ENCODE assay signal across 1 cellular context in the genomic region with DNA sequence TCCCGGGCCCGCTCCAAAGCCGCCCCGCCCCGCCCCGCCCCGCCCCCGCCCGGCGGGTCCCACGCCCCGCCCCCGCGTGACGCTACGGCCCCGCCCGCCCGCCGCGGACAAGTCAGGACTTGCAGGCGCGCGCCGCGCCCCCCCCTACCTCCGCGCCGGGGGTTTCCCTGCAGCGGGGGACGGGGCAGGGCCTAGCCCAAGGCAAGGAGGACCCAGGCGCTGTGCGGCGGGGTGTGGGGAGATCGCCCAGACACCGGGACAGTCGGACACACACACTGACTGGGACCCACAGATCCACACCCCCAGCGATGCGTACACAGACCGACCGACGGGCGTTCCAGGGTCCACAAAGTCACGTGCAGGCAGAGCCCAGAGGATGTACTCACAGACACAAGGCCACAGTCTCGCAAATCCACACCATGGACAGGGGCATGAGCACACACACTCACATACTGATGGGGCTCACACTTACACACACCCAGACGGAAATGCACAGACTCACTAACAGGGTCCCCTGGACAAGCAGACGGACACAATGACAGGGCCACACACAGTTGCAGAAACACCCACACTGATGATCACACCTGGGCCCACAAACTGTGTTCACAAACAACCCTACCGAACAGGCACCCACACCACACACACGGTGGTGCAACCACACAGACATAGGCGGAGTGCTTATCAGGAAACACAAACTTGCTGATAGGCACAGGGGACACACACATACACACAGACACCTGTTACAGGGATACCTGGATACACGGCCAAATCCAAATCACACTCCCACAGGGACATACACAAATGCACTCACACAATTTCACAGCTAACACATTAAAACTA.
A peak's percentile ranks its signal among the peaks of the same experiment; 100 is the strongest.
TF ChIP-seq lines count a peak whose summit lies in the region.

No MANE protein-coding gene starts in this region.

TF ChIP-seq in HepG2, 621 proteins besides CTCF, POLR2A, EP300 and RAD21 (continued from another document and continues in another):
- TF ChIP-seq, protein P1, sequence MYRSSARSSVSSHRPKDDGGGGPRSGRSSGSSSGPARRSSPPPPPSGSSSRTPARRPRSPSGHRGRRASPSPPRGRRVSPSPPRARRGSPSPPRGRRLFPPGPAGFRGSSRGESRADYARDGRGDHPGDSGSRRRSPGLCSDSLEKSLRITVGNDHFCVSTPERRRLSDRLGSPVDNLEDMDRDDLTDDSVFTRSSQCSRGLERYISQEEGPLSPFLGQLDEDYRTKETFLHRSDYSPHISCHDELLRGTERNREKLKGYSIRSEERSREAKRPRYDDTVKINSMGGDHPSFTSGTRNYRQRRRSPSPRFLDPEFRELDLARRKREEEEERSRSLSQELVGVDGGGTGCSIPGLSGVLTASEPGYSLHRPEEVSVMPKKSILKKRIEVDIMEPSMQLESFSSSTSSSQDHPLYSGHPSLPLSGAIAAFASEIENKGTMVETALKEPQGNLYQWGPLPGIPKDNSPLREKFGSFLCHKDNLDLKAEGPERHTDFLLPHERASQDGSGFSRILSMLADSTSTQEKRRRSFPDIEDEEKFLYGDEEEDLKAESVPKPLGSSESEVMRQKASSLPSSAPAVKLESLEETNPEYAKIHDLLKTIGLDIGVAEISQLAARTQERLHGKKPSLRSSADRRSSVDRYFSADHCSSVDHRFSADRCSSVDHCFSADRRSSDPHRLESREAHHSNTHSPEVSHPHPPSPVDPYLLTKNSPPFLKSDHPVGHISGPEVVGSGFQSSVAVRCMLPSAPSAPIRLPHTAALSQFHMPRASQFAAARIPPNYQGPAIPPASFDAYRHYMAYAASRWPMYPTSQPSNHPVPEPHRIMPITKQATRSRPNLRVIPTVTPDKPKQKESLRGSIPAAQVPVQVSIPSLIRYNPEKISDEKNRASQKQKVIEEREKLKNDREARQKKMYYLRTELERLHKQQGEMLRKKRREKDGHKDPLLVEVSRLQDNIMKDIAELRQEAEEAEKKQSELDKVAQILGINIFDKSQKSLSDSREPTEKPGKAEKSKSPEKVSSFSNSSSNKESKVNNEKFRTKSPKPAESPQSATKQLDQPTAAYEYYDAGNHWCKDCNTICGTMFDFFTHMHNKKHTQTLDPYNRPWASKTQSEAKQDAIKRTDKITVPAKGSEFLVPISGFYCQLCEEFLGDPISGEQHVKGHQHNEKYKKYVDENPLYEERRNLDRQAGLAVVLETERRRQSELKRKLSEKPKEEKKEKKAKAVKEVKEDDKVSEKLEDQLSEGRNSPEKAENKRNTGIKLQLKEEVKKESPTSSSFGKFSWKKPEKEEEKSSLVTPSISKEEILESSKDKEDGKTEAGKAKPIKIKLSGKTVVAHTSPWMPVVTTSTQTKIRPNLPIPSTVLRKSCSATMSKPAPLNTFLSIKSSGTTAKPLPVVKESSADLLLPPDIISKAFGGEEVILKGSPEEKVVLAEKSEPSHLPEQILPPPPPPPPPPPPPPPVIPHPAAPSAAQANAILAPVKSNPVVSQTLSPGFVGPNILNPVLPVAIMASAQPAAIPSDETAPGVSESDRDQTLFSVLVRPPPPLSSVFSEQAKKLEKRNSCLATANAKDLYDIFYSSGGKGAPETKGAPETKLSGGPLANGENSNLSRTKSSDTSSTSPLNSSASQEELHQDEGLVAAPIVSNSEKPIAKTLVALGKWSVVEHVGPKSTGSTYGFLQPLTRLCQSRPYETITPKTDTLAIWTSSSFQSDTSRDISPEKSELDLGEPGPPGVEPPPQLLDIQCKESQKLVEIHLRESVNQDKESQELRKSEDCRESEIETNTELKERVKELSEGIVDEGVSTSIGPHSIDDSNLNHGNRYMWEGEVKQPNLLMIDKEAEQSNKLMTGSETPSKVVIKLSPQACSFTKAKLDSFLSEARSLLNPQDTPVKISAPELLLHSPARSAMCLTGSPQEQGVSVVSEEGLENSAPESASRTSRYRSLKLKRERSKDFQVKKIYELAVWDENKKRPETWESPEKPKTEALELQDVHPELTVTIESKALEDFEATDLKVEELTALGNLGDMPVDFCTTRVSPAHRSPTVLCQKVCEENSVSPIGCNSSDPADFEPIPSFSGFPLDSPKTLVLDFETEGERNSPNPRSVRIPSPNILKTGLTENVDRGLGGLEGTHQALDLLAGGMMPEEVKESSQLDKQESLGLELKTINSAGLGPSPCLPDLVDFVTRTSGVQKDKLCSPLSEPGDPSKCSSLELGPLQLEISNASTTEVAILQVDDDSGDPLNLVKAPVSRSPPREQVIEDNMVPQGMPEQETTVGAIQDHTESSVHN (CRISPR knock-in tag; IDR thresholded peaks at IDR 0.05) = no peak; the same call in 1 of the 2 replicates
- TF ChIP-seq EED (CRISPR knock-in tag; IDR thresholded peaks at IDR 0.05) (peak; percentile 81; the same call in 1 of the 2 replicates), HNF4G (IDR thresholded peaks at IDR 0.05; ENCODE audit: borderline replicate concordance, low read depth, low read length) (0 out of 2 replicates have a peak, but pooled peaks have one; percentile 22), HNF4G (CRISPR knock-in tag; IDR thresholded peaks at IDR 0.05; ENCODE audit: borderline replicate concordance, low read depth) (no peak), SKI (IDR thresholded peaks at IDR 0.05; ENCODE audit: partially characterized antibody) (peak; percentile 96), SPEN (CRISPR knock-in tag; IDR thresholded peaks at IDR 0.05; ENCODE audit: low read depth) (peak; percentile 52), YEATS2 (CRISPR knock-in tag; IDR thresholded peaks at IDR 0.05; ENCODE audit: borderline replicate concordance) (peak; percentile 22; the same call in 1 of the 2 replicates), ZNF567 (CRISPR knock-in tag; IDR thresholded peaks at IDR 0.05; ENCODE audit: borderline replicate concordance) (no peak), CENPT (CRISPR knock-in tag; IDR thresholded peaks at IDR 0.05; ENCODE audit: low read depth) (0 out of 2 replicates have a peak, but pooled peaks have one; percentile 21), ARNTL (CRISPR knock-in tag; IDR thresholded peaks at IDR 0.05) (peak; percentile 97), ATRX (CRISPR knock-in tag; IDR thresholded peaks at IDR 0.05; ENCODE audit: borderline replicate concordance) (no peak), MAZ (IDR thresholded peaks at IDR 0.05; ENCODE audit: borderline replicate concordance, low read depth, low read length) (peak; percentile 86), MAZ (CRISPR knock-in tag; IDR thresholded peaks at IDR 0.05; ENCODE audit: low read depth) (peak; percentile 89), ZNF207 (IDR thresholded peaks at IDR 0.05; ENCODE audit: borderline replicate concordance) (peak; percentile 32; the same call in 1 of the 2 replicates), HES4 (CRISPR knock-in tag; IDR thresholded peaks at IDR 0.05; ENCODE audit: borderline replicate concordance) (peak; percentile 87)
- TF ChIP-seq, protein P2, sequence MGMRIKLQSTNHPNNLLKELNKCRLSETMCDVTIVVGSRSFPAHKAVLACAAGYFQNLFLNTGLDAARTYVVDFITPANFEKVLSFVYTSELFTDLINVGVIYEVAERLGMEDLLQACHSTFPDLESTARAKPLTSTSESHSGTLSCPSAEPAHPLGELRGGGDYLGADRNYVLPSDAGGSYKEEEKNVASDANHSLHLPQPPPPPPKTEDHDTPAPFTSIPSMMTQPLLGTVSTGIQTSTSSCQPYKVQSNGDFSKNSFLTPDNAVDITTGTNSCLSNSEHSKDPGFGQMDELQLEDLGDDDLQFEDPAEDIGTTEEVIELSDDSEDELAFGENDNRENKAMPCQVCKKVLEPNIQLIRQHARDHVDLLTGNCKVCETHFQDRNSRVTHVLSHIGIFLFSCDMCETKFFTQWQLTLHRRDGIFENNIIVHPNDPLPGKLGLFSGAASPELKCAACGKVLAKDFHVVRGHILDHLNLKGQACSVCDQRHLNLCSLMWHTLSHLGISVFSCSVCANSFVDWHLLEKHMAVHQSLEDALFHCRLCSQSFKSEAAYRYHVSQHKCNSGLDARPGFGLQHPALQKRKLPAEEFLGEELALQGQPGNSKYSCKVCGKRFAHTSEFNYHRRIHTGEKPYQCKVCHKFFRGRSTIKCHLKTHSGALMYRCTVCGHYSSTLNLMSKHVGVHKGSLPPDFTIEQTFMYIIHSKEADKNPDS (CRISPR knock-in tag; IDR thresholded peaks at IDR 0.05) = peak; percentile 66; the same call in 1 of the 2 replicates
- TF ChIP-seq, protein P3, sequence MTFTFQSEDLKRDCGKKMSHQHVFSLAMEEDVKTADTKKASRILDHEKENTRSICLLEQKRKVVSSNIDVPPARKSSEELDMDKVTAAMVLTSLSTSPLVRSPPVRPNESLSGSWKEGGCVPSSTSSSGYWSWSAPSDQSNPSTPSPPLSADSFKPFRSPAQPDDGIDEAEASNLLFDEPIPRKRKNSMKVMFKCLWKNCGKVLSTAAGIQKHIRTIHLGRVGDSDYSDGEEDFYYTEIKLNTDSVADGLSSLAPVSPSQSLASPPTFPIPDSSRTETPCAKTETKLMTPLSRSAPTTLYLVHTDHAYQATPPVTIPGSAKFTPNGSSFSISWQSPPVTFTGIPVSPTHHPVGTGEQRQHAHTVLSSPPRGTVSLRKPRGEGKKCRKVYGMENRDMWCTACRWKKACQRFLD (CRISPR knock-in tag; IDR thresholded peaks at IDR 0.05; ENCODE audit: borderline replicate concordance) = no peak
- TF ChIP-seq, protein P4, sequence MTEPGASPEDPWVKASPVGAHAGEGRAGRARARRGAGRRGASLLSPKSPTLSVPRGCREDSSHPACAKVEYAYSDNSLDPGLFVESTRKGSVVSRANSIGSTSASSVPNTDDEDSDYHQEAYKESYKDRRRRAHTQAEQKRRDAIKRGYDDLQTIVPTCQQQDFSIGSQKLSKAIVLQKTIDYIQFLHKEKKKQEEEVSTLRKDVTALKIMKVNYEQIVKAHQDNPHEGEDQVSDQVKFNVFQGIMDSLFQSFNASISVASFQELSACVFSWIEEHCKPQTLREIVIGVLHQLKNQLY (CRISPR knock-in tag; IDR thresholded peaks at IDR 0.05) = peak; percentile 56; the same call in 1 of the 2 replicates
- TF ChIP-seq, protein P5, sequence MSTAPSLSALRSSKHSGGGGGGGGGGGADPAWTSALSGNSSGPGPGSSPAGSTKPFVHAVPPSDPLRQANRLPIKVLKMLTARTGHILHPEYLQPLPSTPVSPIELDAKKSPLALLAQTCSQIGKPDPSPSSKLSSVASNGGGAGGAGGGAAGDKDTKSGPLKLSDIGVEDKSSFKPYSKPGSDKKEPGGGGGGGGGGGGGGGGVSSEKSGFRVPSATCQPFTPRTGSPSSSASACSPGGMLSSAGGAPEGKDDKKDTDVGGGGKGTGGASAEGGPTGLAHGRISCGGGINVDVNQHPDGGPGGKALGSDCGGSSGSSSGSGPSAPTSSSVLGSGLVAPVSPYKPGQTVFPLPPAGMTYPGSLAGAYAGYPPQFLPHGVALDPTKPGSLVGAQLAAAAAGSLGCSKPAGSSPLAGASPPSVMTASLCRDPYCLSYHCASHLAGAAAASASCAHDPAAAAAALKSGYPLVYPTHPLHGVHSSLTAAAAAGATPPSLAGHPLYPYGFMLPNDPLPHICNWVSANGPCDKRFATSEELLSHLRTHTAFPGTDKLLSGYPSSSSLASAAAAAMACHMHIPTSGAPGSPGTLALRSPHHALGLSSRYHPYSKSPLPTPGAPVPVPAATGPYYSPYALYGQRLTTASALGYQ (CRISPR knock-in tag; IDR thresholded peaks at IDR 0.05) = 0 out of 2 replicates have a peak, but pooled peaks have one; percentile 30
- TF ChIP-seq, protein P6, sequence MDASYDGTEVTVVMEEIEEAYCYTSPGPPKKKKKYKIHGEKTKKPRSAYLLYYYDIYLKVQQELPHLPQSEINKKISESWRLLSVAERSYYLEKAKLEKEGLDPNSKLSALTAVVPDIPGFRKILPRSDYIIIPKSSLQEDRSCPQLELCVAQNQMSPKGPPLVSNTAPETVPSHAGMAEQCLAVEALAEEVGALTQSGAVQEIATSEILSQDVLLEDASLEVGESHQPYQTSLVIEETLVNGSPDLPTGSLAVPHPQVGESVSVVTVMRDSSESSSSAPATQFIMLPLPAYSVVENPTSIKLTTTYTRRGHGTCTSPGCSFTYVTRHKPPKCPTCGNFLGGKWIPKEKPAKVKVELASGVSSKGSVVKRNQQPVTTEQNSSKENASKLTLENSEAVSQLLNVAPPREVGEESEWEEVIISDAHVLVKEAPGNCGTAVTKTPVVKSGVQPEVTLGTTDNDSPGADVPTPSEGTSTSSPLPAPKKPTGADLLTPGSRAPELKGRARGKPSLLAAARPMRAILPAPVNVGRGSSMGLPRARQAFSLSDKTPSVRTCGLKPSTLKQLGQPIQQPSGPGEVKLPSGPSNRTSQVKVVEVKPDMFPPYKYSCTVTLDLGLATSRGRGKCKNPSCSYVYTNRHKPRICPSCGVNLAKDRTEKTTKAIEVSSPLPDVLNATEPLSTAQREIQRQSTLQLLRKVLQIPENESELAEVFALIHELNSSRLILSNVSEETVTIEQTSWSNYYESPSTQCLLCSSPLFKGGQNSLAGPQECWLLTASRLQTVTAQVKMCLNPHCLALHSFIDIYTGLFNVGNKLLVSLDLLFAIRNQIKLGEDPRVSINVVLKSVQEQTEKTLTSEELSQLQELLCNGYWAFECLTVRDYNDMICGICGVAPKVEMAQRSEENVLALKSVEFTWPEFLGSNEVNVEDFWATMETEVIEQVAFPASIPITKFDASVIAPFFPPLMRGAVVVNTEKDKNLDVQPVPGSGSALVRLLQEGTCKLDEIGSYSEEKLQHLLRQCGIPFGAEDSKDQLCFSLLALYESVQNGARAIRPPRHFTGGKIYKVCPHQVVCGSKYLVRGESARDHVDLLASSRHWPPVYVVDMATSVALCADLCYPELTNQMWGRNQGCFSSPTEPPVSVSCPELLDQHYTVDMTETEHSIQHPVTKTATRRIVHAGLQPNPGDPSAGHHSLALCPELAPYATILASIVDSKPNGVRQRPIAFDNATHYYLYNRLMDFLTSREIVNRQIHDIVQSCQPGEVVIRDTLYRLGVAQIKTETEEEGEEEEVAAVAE (CRISPR knock-in tag; IDR thresholded peaks at IDR 0.05; ENCODE audit: borderline replicate concordance) = peak; percentile 41; the same call in 1 of the 2 replicates
